In the genomic region with DNA sequence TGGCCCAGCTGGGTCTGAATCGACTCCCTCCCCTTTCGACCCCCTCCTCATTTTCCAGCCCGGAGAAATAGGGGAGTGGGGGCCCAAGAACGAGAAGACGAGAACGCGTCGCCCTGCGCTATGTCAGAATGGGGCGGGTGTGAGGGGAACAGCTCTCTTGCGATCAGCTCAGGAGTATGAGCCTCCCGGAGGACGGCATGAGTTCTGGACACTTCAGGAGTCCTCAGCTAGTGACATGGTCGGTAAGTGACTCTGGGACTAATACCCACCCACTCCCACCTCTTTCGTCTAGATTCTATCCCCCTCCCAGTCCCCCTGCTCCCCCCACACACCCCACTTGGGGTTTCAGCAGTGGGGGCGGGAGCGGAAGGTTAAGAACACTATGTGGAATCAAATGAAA, we compare ENCODE assay signal across 9 cellular contexts. TPM values are rescaled to one million over a fixed set of nuclear protein-coding genes. Genes with fewer than 3 reads are reported as not detected.
DNase-seq lines count a peak whose midpoint lies in the region; ATAC-seq lines count a peak whose summit lies in the region.
"Had no signal": no experiment of that assay in that cellular context is flagged by ENCODE, and none has a peak within 500 bp of the region (broad histone marks: within the 10 kb centered on the region; RNA-seq: fewer than 3 reads in every experiment).

No MANE protein-coding gene starts in this region.

- no peak overlapping the region for H3K27ac Mint-ChIP-seq in activated naive CD8-positive, alpha-beta T cell treated with anti-CD3 and anti-CD28 coated beads for 36 hours
- peak overlapping the region; percentile 77 for H3K27ac Mint-ChIP-seq in stimulated activated effector memory CD8-positive, alpha-beta T cell treated with anti-CD3 and anti-CD28 coated beads, Interleukin-12 subunit alpha, Interleukin-12 subunit beta, amount 100 ng/mL, for 72 hours

- H3K4me3 ChIP-seq in iPS-11a (ENCODE audit: low read depth, low read length), result peak overlapping the region; percentile 44

- peaks cover 12% of the 10 kb centered on the region for H3K27me3 Mint-ChIP-seq in activated naive CD8-positive, alpha-beta T cell treated with anti-CD3 and anti-CD28 coated beads for 36 hours

- DNase-seq in activated naive CD8-positive, alpha-beta T cell treated with anti-CD3 and anti-CD28 coated beads for 36 hours, result no peak
- no peak for DNase-seq in stimulated activated effector memory CD8-positive, alpha-beta T cell treated with anti-CD3 and anti-CD28 coated beads, Interleukin-12 subunit alpha, Interleukin-12 subunit beta, amount 100 ng/mL, for 72 hours (ENCODE audit: low spot score in 2 of 2)
- no peak for DNase-seq in DMS114 treated with DMSO at 0.1 percent for 48 hours (lab: John Stamatoyannopoulos, UW; ENCODE audit: unreplicated experiment)
- no peak for DNase-seq in hepatic stellate cell (ENCODE audit: low spot score)
- DNase-seq: NCI-H2029 treated with DMSO at 0.1 percent for 48 hours had no signal

- H3K9me3 Mint-ChIP-seq in activated naive CD8-positive, alpha-beta T cell treated with anti-CD3 and anti-CD28 coated beads for 36 hours, result no peaks in the 10 kb centered on the region
- H3K9me3 Mint-ChIP-seq in stimulated activated effector memory CD8-positive, alpha-beta T cell treated with anti-CD3 and anti-CD28 coated beads, Interleukin-12 subunit alpha, Interleukin-12 subunit beta, amount 100 ng/mL, for 72 hours, result no peaks in the 10 kb centered on the region

- ATAC-seq in GM21528 (IDR thresholded peaks at IDR 0.05; ENCODE audit: low FRiP score, unreplicated experiment), result peak; percentile 14
- peak; percentile 51 for ATAC-seq in stimulated activated effector memory CD8-positive, alpha-beta T cell treated with anti-CD3 and anti-CD28 coated beads, Interleukin-12 subunit alpha, Interleukin-12 subunit beta, amount 100 ng/mL, for 72 hours
- no peak for ATAC-seq in GM21367 (IDR thresholded peaks at IDR 0.05; ENCODE audit: unreplicated experiment)
- ATAC-seq in HG03097 (IDR thresholded peaks at IDR 0.05; ENCODE audit: low FRiP score, unreplicated experiment), result no peak

- H3K4me1 Mint-ChIP-seq in activated naive CD8-positive, alpha-beta T cell treated with anti-CD3 and anti-CD28 coated beads for 36 hours, result peaks cover 4% of the 10 kb centered on the region
- peaks cover 6% of the 10 kb centered on the region for H3K4me1 Mint-ChIP-seq in stimulated activated effector memory CD8-positive, alpha-beta T cell treated with anti-CD3 and anti-CD28 coated beads, Interleukin-12 subunit alpha, Interleukin-12 subunit beta, amount 100 ng/mL, for 72 hours

- H3K4me3 Mint-ChIP-seq in activated naive CD8-positive, alpha-beta T cell treated with anti-CD3 and anti-CD28 coated beads for 36 hours, result peak overlapping the region; percentile 76
- peak overlapping the region; percentile 77 for H3K4me3 Mint-ChIP-seq in stimulated activated effector memory CD8-positive, alpha-beta T cell treated with anti-CD3 and anti-CD28 coated beads, Interleukin-12 subunit alpha, Interleukin-12 subunit beta, amount 100 ng/mL, for 72 hours

- no peaks in the 10 kb centered on the region for H3K36me3 Mint-ChIP-seq in activated naive CD8-positive, alpha-beta T cell treated with anti-CD3 and anti-CD28 coated beads for 36 hours
- no peaks in the 10 kb centered on the region for H3K36me3 Mint-ChIP-seq in stimulated activated effector memory CD8-positive, alpha-beta T cell treated with anti-CD3 and anti-CD28 coated beads, Interleukin-12 subunit alpha, Interleukin-12 subunit beta, amount 100 ng/mL, for 72 hours

RNA-seq across cellular contexts. Expression of gene KLF8, which starts 0.9 kb away (rescaled TPM):
- total RNA-seq in activated naive CD8-positive, alpha-beta T cell treated with anti-CD3 and anti-CD28 coated beads for 36 hours, result 1 to 10 TPM; 1.6 to 1.7 TPM

Comparison
In these comparisons a context has a peak if more than half of its experiments do, and no peak if none do; other contexts are left out.
1. ATAC-seq: peak in GM21528 (single experiment) and stimulated activated effector memory CD8-positive, alpha-beta T cell treated with anti-CD3 and anti-CD28 coated beads, Interleukin-12 subunit alpha, Interleukin-12 subunit beta, amount 100 ng/mL, for 72 hours (single experiment); none in GM21367 (single experiment) and HG03097 (single experiment).